ENCODE assay signal across 1 cellular context in the genomic region with DNA sequence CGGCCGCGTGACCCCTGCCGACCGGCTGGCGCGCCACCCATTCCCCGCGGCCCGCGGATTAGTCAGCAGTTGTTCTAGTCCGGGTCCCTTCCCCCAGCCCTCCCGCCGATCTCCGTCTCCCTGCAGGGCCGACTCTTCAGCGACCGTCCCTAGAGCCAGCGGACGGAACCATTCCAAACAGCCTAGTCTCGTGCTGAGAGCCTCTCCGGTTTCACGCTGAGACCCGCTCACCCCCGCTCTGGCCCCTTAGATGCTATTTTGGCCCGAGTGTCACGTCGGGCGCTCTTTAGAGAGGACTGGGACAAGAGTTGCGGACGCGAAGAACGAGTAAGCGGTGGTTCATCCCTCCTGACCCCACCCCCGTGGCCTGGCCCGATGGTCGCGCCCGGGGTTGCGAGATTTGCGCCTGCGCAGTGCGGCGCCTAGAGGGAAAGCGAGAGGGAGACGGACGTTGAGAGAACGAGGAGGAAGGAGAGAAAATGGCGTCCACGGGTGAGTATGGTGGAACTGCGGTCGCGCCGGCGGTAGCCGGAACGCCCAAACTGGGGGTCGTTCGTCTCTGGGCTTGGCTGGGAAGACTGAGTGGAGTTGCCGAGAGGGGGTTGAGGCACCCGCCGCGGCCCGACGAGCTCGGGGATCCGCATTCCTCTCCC.
TF ChIP-seq lines count a peak whose summit lies in the region.

A gene with protein sequence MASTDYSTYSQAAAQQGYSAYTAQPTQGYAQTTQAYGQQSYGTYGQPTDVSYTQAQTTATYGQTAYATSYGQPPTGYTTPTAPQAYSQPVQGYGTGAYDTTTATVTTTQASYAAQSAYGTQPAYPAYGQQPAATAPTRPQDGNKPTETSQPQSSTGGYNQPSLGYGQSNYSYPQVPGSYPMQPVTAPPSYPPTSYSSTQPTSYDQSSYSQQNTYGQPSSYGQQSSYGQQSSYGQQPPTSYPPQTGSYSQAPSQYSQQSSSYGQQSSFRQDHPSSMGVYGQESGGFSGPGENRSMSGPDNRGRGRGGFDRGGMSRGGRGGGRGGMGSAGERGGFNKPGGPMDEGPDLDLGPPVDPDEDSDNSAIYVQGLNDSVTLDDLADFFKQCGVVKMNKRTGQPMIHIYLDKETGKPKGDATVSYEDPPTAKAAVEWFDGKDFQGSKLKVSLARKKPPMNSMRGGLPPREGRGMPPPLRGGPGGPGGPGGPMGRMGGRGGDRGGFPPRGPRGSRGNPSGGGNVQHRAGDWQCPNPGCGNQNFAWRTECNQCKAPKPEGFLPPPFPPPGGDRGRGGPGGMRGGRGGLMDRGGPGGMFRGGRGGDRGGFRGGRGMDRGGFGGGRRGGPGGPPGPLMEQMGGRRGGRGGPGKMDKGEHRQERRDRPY (plus strand): TSS at position 411 of the 653 bp plus-strand sequence. CDS start 69 bp downstream, at position 480.
Gene RHBDD3 (minus strand): TSS at position 124 of the 653 bp plus-strand sequence. CDS start 2,355 bp downstream, outside the sequence.

TF ChIP-seq in HepG2, 621 proteins besides CTCF, POLR2A, EP300 and RAD21 (continued from another document and continues in another):
- no peak; the same call in 1 of the 2 replicates for TF ChIP-seq BCL3 (CRISPR knock-in tag; IDR thresholded peaks at IDR 0.05)
- TF ChIP-seq NFKBIZ (CRISPR knock-in tag; IDR thresholded peaks at IDR 0.05), result no peak
- peak; percentile 90 for TF ChIP-seq ZNF605 (CRISPR knock-in tag; IDR thresholded peaks at IDR 0.05)
- peak; percentile 20; the same call in 1 of the 2 replicates for TF ChIP-seq ARNT2 (CRISPR knock-in tag; IDR thresholded peaks at IDR 0.05; ENCODE audit: low read depth)
- peak; percentile 64; the same call in 1 of the 2 replicates for TF ChIP-seq NFIC (IDR thresholded peaks at IDR 0.05; ENCODE audit: low read length)
- 0 out of 2 replicates have a peak, but pooled peaks have one; percentile 5 for TF ChIP-seq NFKB2 (CRISPR knock-in tag; IDR thresholded peaks at IDR 0.05; ENCODE audit: borderline replicate concordance)
- TF ChIP-seq, protein P1, sequence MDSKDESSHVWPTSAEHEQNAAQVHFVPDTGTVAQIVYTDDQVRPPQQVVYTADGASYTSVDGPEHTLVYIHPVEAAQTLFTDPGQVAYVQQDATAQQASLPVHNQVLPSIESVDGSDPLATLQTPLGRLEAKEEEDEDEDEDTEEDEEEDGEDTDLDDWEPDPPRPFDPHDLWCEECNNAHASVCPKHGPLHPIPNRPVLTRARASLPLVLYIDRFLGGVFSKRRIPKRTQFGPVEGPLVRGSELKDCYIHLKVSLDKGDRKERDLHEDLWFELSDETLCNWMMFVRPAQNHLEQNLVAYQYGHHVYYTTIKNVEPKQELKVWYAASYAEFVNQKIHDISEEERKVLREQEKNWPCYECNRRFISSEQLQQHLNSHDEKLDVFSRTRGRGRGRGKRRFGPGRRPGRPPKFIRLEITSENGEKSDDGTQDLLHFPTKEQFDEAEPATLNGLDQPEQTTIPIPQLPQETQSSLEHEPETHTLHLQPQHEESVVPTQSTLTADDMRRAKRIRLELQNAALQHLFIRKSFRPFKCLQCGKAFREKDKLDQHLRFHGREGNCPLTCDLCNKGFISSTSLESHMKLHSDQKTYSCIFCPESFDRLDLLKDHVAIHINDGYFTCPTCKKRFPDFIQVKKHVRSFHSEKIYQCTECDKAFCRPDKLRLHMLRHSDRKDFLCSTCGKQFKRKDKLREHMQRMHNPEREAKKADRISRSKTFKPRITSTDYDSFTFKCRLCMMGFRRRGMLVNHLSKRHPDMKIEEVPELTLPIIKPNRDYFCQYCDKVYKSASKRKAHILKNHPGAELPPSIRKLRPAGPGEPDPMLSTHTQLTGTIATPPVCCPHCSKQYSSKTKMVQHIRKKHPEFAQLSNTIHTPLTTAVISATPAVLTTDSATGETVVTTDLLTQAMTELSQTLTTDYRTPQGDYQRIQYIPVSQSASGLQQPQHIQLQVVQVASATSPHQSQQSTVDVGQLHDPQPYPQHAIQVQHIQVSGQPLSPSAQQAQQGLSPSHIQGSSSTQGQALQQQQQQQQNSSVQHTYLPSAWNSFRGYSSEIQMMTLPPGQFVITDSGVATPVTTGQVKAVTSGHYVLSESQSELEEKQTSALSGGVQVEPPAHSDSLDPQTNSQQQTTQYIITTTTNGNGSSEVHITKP (CRISPR knock-in tag; IDR thresholded peaks at IDR 0.05; ENCODE audit: low read depth), result peak; percentile 100
- peak; percentile 47; the same call in 1 of the 2 replicates for TF ChIP-seq ZNF768 (CRISPR knock-in tag; IDR thresholded peaks at IDR 0.05)
- TF ChIP-seq ZNF615 (CRISPR knock-in tag; IDR thresholded peaks at IDR 0.05; ENCODE audit: borderline replicate concordance), result 0 out of 2 replicates have a peak, but pooled peaks have one; percentile 22
- TF ChIP-seq ELF1 (CRISPR knock-in tag; IDR thresholded peaks at IDR 0.05), result peak; percentile 19; the same call in 1 of the 2 replicates
- peak; percentile 28; the same call in 1 of the 2 replicates for TF ChIP-seq NFE2L2 (IDR thresholded peaks at IDR 0.05; ENCODE audit: low read length)
- no peak; the same call in 1 of the 2 replicates for TF ChIP-seq KDM5A (IDR thresholded peaks at IDR 0.05; ENCODE audit: borderline replicate concordance, low read length)
- TF ChIP-seq ZNF773 (CRISPR knock-in tag; IDR thresholded peaks at IDR 0.05; ENCODE audit: borderline replicate concordance), result 0 out of 2 replicates have a peak, but pooled peaks have one; percentile 30
- TF ChIP-seq RXRA (CRISPR knock-in tag; IDR thresholded peaks at IDR 0.05), result peak; percentile 78
- 0 out of 2 replicates have a peak, but pooled peaks have one; percentile 13 for TF ChIP-seq JUN (CRISPR knock-in tag; IDR thresholded peaks at IDR 0.05)
- TF ChIP-seq SRSF4 (IDR thresholded peaks at IDR 0.05; ENCODE audit: low read depth, low read length, poor library complexity, severe bottlenecking), result no peak
- TF ChIP-seq, protein P2, sequence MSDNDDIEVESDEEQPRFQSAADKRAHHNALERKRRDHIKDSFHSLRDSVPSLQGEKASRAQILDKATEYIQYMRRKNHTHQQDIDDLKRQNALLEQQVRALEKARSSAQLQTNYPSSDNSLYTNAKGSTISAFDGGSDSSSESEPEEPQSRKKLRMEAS (IDR thresholded peaks at IDR 0.05), result peak; percentile 69
- TF ChIP-seq PHF8 (CRISPR knock-in tag; IDR thresholded peaks at IDR 0.05), result peak; percentile 91
- TF ChIP-seq, protein P3, sequence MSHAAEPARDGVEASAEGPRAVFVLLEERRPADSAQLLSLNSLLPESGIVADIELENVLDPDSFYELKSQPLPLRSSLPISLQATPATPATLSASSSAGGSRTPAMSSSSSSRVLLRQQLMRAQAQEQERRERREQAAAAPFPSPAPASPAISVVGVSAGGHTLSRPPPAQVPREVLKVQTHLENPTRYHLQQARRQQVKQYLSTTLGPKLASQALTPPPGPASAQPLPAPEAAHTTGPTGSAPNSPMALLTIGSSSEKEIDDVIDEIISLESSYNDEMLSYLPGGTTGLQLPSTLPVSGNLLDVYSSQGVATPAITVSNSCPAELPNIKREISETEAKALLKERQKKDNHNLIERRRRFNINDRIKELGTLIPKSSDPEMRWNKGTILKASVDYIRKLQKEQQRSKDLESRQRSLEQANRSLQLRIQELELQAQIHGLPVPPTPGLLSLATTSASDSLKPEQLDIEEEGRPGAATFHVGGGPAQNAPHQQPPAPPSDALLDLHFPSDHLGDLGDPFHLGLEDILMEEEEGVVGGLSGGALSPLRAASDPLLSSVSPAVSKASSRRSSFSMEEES (CRISPR knock-in tag; IDR thresholded peaks at IDR 0.05), result no peak; the same call in 1 of the 2 replicates
- TF ChIP-seq THAP11 (CRISPR knock-in tag; IDR thresholded peaks at IDR 0.05), result peak; percentile 65; the same call in 1 of the 2 replicates
- peak; percentile 75; the same call in 1 of the 2 replicates for TF ChIP-seq TOPORS (CRISPR knock-in tag; IDR thresholded peaks at IDR 0.05)
- TF ChIP-seq SPEN (CRISPR knock-in tag; IDR thresholded peaks at IDR 0.05; ENCODE audit: low read depth), result peak; percentile 56; the same call in 1 of the 2 replicates
- peak; percentile 74 to 90 for TF ChIP-seq HMGXB4 (CRISPR knock-in tag; IDR thresholded peaks at IDR 0.05; ENCODE audit: borderline replicate concordance in 1 of 2, low read depth in 1 of 2)
- TF ChIP-seq ZNF572 (CRISPR knock-in tag; IDR thresholded peaks at IDR 0.05), result 0 out of 2 replicates have a peak, but pooled peaks have one; percentile 19
- TF ChIP-seq KDM5B (CRISPR knock-in tag; IDR thresholded peaks at IDR 0.05; ENCODE audit: borderline replicate concordance), result peak; percentile 66; the same call in 1 of the 2 replicates
- TF ChIP-seq GATAD1 (CRISPR knock-in tag; IDR thresholded peaks at IDR 0.05), result peak; percentile 74
- no peak for TF ChIP-seq NR3C1 (CRISPR knock-in tag; IDR thresholded peaks at IDR 0.05)
- TF ChIP-seq ZNF383 (CRISPR knock-in tag; IDR thresholded peaks at IDR 0.05; ENCODE audit: borderline replicate concordance), result 0 out of 2 replicates have a peak, but pooled peaks have one; percentile 82
- peak; percentile 43 for TF ChIP-seq ZSCAN21 (CRISPR knock-in tag; IDR thresholded peaks at IDR 0.05; ENCODE audit: borderline replicate concordance)
- peak; percentile 87 for TF ChIP-seq POLR2G (IDR thresholded peaks at IDR 0.05; ENCODE audit: low read depth, low read length)
- 0 out of 2 replicates have a peak, but pooled peaks have one; percentile 21 for TF ChIP-seq ATF7-NPFF (CRISPR knock-in tag; IDR thresholded peaks at IDR 0.05; ENCODE audit: low read depth)
- peak; percentile 40; the same call in 1 of the 2 replicates for TF ChIP-seq THRA (CRISPR knock-in tag; IDR thresholded peaks at IDR 0.05; ENCODE audit: borderline replicate concordance)
- peak; percentile 21; the same call in 1 of the 2 replicates for TF ChIP-seq ZNF660 (CRISPR knock-in tag; IDR thresholded peaks at IDR 0.05; ENCODE audit: borderline replicate concordance, low read depth)
- 0 out of 2 replicates have a peak, but pooled peaks have one; percentile 10 for TF ChIP-seq NCOR1 (IDR thresholded peaks at IDR 0.05; ENCODE audit: borderline replicate concordance, low read length)
- TF ChIP-seq, protein P4, sequence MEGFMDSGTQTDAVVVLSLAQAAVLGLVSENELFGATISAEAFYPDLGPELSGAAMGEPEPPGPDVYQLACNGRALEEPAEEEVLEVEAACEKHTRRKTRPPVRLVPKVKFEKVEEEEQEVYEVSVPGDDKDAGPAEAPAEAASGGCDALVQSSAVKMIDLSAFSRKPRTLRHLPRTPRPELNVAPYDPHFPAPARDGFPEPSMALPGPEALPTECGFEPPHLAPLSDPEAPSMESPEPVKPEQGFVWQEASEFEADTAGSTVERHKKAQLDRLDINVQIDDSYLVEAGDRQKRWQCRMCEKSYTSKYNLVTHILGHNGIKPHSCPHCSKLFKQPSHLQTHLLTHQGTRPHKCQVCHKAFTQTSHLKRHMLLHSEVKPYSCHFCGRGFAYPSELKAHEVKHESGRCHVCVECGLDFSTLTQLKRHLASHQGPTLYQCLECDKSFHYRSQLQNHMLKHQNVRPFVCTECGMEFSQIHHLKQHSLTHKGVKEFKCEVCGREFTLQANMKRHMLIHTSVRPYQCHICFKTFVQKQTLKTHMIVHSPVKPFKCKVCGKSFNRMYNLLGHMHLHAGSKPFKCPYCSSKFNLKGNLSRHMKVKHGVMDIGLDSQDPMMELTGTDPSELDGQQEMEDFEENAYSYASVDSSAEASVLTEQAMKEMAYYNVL (CRISPR knock-in tag; IDR thresholded peaks at IDR 0.05; ENCODE audit: borderline replicate concordance), result no peak; the same call in 1 of the 2 replicates
- no peak for TF ChIP-seq RFX3 (CRISPR knock-in tag; IDR thresholded peaks at IDR 0.05)
- peak; percentile 15; the same call in 1 of the 2 replicates for TF ChIP-seq ZNF777 (CRISPR knock-in tag; IDR thresholded peaks at IDR 0.05)
- TF ChIP-seq NKX3-1 (CRISPR knock-in tag; IDR thresholded peaks at IDR 0.05), result 0 out of 2 replicates have a peak, but pooled peaks have one; percentile 19
- no peak for TF ChIP-seq TBP (CRISPR knock-in tag; IDR thresholded peaks at IDR 0.05)
- TF ChIP-seq JARID2 (CRISPR knock-in tag; IDR thresholded peaks at IDR 0.05; ENCODE audit: insufficient replicate concordance), result peak; percentile 13
- TF ChIP-seq ZSCAN25 (CRISPR knock-in tag; IDR thresholded peaks at IDR 0.05), result 0 out of 2 replicates have a peak, but pooled peaks have one; percentile 34
- TF ChIP-seq ZBTB42 (CRISPR knock-in tag; IDR thresholded peaks at IDR 0.05), result peak; percentile 38; the same call in 1 of the 2 replicates
- TF ChIP-seq, protein P5, sequence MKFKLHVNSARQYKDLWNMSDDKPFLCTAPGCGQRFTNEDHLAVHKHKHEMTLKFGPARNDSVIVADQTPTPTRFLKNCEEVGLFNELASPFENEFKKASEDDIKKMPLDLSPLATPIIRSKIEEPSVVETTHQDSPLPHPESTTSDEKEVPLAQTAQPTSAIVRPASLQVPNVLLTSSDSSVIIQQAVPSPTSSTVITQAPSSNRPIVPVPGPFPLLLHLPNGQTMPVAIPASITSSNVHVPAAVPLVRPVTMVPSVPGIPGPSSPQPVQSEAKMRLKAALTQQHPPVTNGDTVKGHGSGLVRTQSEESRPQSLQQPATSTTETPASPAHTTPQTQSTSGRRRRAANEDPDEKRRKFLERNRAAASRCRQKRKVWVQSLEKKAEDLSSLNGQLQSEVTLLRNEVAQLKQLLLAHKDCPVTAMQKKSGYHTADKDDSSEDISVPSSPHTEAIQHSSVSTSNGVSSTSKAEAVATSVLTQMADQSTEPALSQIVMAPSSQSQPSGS (CRISPR knock-in tag; IDR thresholded peaks at IDR 0.05), result peak; percentile 1; the same call in 1 of the 2 replicates
